In the genomic region with DNA sequence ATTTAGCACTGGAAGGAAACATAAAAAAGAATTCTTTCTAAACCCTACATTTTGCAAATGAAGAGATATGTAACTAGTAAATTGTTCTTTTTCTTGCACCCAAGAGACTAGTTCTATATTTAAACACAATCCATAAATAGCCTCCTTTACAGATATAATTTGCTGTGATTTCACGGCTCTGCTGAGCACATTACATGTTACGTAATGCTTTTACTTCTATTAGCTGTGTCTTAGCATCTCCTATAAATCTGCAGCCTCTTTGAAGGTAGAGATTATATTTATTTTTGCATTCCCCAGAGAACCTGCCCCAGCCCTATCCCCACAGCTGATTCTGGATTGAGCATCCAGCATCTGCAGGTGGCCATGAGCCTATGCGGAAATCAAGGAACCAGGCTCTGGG, we compare ENCODE assay signal across 21 cellular contexts.
"Had no signal": no experiment of that assay in that cellular context is flagged by ENCODE, and none has a peak within 500 bp of the region (broad histone marks: within the 10 kb centered on the region; RNA-seq: fewer than 3 reads in every experiment).

No MANE protein-coding gene starts in this region.

- H3K36me3 ChIP-seq: brain microvascular endothelial cell, esophagus squamous epithelium, neural progenitor cell had no signal

- DNase-seq: activated CD4-positive, alpha-beta memory T cell treated with anti-CD3 and anti-CD28 coated beads, Interleukin-2, amount 10 ng/mL, durations not matched to agents 7 days and 5 days; activated CD4-positive, alpha-beta T cell treated with anti-CD3 and anti-CD28 coated beads for 48 hours; activated CD4-positive, CD25-positive, alpha-beta regulatory T cell; activated naive CD4-positive, alpha-beta T cell treated with Interleukin-2 at 50 U/mL for 16 hours; activated T-cell treated with anti-CD3 and anti-CD28 coated beads, Interleukin-2, amount 50 U/mL, for 1 hour; brain microvascular endothelial cell; cerebellar nuclear complex; effector memory CD4-positive, alpha-beta T cell; esophagus squamous epithelium; mucosa of descending colon; naive B cell; psoas muscle; stimulated activated CD4-positive, alpha-beta T cell treated with anti-CD3 and anti-CD28 coated beads, Interleukin-4, amount 100 ng/mL, for 24 hours; T-helper 1 cell; T-helper 9 cell had no signal

- H3K27me3 ChIP-seq: brain microvascular endothelial cell, hepatocyte, neural progenitor cell had no signal

- ATAC-seq: left lobe of liver; mucosa of descending colon; psoas muscle; sciatic nerve; stimulated activated effector memory CD8-positive, alpha-beta T cell treated with anti-CD3 and anti-CD28 coated beads, Interleukin-12 subunit alpha, Interleukin-12 subunit beta, amount 100 ng/mL, for 72 hours had no signal

- H3K9me3 ChIP-seq: esophagus squamous epithelium, mucosa of descending colon, psoas muscle had no signal

- H3K27ac ChIP-seq: brain microvascular endothelial cell, esophagus squamous epithelium, hepatocyte, neural progenitor cell, psoas muscle had no signal

- H3K9ac ChIP-seq: neural progenitor cell had no signal

- H3K4me3 ChIP-seq: esophagus squamous epithelium, hepatocyte, mucosa of descending colon, neural progenitor cell, psoas muscle, smooth muscle cell had no signal
